In the genomic region with DNA sequence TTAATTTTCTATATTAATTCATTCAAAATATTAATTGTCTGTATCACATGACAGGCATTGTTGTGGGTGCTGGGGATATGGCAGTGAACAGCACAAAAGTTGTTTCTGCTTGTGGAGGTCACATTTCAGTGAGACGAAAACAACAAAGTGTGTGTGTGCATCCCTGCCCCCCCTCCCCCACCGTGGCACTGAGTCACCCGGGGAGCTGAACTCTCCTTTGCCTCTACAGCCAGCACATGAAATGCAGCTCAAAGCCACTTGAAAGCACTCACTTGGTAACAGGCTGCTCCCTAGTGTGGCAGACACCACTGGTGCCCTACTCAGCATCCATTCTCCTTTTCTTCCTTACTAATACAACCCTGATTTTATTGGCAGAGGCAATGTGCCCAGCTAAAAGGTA, we compare ENCODE assay signal across 1 cellular context.
A peak's percentile ranks its signal among the peaks of the same experiment; 100 is the strongest.
TF ChIP-seq lines count a peak whose summit lies in the region.

No MANE protein-coding gene starts in this region.

TF ChIP-seq in endothelial cell of umbilical vein, 7 proteins besides CTCF, POLR2A, EP300 and RAD21:
- no peak for TF ChIP-seq MYC (IDR thresholded peaks at IDR 0.05; ENCODE audit: low read depth, low read length)
- peak; percentile 28 for TF ChIP-seq FOS (IDR thresholded peaks at IDR 0.05; ENCODE audit: borderline replicate concordance, insufficient read depth, low read length)
TF ChIP-seq in endothelial cell of umbilical vein: peak in this region for 1.
